30 cellular contexts compared by ENCODE assay signal in the genomic region with DNA sequence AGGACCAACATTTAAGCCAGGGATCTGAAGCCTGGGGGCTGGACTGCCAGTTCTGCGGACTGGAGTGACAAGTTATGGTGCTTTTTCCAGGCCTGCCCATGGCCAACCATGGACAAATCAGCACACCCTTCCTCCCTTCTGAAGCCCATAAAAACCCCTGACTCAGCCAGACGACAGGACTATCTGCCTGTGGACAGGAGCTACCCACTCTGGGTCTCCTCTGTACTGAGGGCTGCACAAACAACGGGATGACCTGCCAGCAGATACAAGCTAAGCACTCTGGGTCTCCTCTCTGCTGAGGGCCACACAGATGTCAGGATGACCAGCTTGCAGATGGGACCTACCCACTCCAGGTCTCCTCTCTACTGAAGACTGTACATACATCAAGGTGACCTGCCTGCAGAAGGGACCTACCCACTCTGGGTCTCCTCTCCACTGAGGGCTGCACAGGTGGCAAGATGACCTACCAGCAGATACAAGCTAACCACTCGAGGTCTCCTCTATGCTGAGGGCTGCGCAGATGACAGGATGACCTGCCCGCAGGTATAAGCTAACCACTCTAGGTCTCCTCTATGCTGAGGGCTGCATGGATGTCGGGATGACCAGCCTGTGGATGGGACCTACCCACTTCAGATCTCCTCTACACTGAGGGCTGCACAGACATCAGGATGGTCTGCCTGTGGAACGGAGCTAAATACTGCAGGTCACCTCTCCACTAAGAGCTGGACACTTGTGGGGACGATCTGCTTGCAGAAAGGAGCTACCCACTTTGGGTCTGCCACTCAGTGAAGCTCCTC.
"Had no signal": no experiment of that assay in that cellular context is flagged by ENCODE, and none has a peak within 500 bp of the region (broad histone marks: within the 10 kb centered on the region; RNA-seq: fewer than 3 reads in every experiment).

No MANE protein-coding gene starts in this region.

- H3K4me1 Mint-ChIP-seq: activated CD4-positive, alpha-beta T cell treated with anti-CD3 and anti-CD28 coated beads, Interleukin-2, amount 10 ng/mL, durations not matched to agents 7 days and 5 days; activated T-helper 17 cell treated with anti-CD3 and anti-CD28 coated beads, Interleukin-2, amount 50 U/mL, for 72 hours; nephron progenitor cell; WTC11 had no signal

- H3K4me1 ChIP-seq: esophagus squamous epithelium, left lung, lower lobe of right lung, testis, transverse colon, uterus had no signal

- ATAC-seq: activated CD8-positive, alpha-beta T cell treated with anti-CD3 and anti-CD28 coated beads for 36 hours; activated T-cell treated with anti-CD3 and anti-CD28 coated beads, Interleukin-2, amount 50 U/mL, for 4 hours; activated T-helper 17 cell treated with anti-CD3 and anti-CD28 coated beads, Interleukin-2, amount 50 U/mL, for 72 hours; left lung; mucosa of descending colon; sciatic nerve; stimulated activated naive CD8-positive, alpha-beta T cell treated with anti-CD3 and anti-CD28 coated beads, Interleukin-15, Interleukin-2, amounts not matched to agents 100 U/mL and 50 U/mL, for 24 hours; WTC11 had no signal

- H3K27me3 ChIP-seq: brain microvascular endothelial cell, esophagus squamous epithelium, left lung, ovary, testis, transverse colon, uterus had no signal

- H3K9me3 Mint-ChIP-seq: activated T-cell treated with anti-CD3 and anti-CD28 coated beads, Interleukin-2, amount 50 U/mL, for 4 hours; activated T-helper 17 cell treated with anti-CD3 and anti-CD28 coated beads, Interleukin-2, amount 50 U/mL, for 72 hours had no signal

- H3K27me3 Mint-ChIP-seq: activated CD4-positive, alpha-beta T cell treated with anti-CD3 and anti-CD28 coated beads, Interleukin-2, amount 10 ng/mL, durations not matched to agents 7 days and 5 days; activated CD8-positive, alpha-beta T cell treated with anti-CD3 and anti-CD28 coated beads for 36 hours; activated T-helper 17 cell treated with anti-CD3 and anti-CD28 coated beads, Interleukin-2, amount 50 U/mL, for 72 hours; progenitor cell of endocrine pancreas had no signal

- H3K36me3 ChIP-seq: ovary, uterus had no signal

- H3K4me3 Mint-ChIP-seq: activated CD4-positive, alpha-beta T cell treated with anti-CD3 and anti-CD28 coated beads, Interleukin-2, amount 10 ng/mL, durations not matched to agents 7 days and 5 days; activated CD8-positive, alpha-beta T cell treated with anti-CD3 and anti-CD28 coated beads for 36 hours; activated T-cell treated with anti-CD3 and anti-CD28 coated beads, Interleukin-2, amount 50 U/mL, for 4 hours; activated T-helper 17 cell treated with anti-CD3 and anti-CD28 coated beads, Interleukin-2, amount 50 U/mL, for 72 hours; nephron progenitor cell; WTC11 had no signal

- H3K27ac Mint-ChIP-seq: activated CD4-positive, alpha-beta T cell treated with anti-CD3 and anti-CD28 coated beads, Interleukin-2, amount 10 ng/mL, durations not matched to agents 7 days and 5 days; activated CD8-positive, alpha-beta T cell treated with anti-CD3 and anti-CD28 coated beads for 36 hours; activated T-helper 17 cell treated with anti-CD3 and anti-CD28 coated beads, Interleukin-2, amount 50 U/mL, for 72 hours; nephron progenitor cell; progenitor cell of endocrine pancreas; WTC11 had no signal

- H3K9me3 ChIP-seq: lower lobe of right lung, testis, transverse colon, uterus had no signal

- H3K4me3 ChIP-seq: esophagus squamous epithelium, left lung, lower lobe of right lung, mucosa of descending colon, ovary, skin epidermis, testis, transverse colon, uterus had no signal

- DNase-seq: activated CD4-positive, alpha-beta T cell treated with anti-CD3 and anti-CD28 coated beads for 1 hour; activated CD4-positive, alpha-beta T cell treated with anti-CD3 and anti-CD28 coated beads, Interleukin-2, amount 10 ng/mL, durations not matched to agents 7 days and 5 days; activated CD8-positive, alpha-beta T cell treated with anti-CD3 and anti-CD28 coated beads for 36 hours; activated gamma-delta T cell treated with Interleukin-2 at 50 U/mL for 16 hours; activated naive CD4-positive, alpha-beta T cell treated with anti-CD3 and anti-CD28 coated beads, Interleukin-2, amount 50 U/mL, for 16 hours; activated T-cell treated with anti-CD3 and anti-CD28 coated beads, Interleukin-2, amount 50 U/mL, for 4 hours; amniotic stem cell; brain microvascular endothelial cell; central memory CD4-positive, alpha-beta T cell; esophagus squamous epithelium; foreskin melanocyte; glutamatergic neuron; left lung; lower lobe of right lung; mesenchymal stem cell; mucosa of descending colon; nephron progenitor cell; ovary; retina; stimulated activated CD4-positive, alpha-beta T cell treated with anti-CD3 and anti-CD28 coated beads, Interleukin-12 subunit alpha, Interleukin-12 subunit beta, amount 100 ng/mL, for 4 hours; stimulated activated CD4-positive, alpha-beta T cell treated with anti-CD3 and anti-CD28 coated beads, Interleukin-4, amount 100 ng/mL, for 1 hour; stimulated activated naive CD8-positive, alpha-beta T cell treated with anti-CD3 and anti-CD28 coated beads, Interleukin-15, Interleukin-2, amounts not matched to agents 100 U/mL and 50 U/mL, for 24 hours; testis; transverse colon; uterus had no signal

- H3K27ac ChIP-seq: brain microvascular endothelial cell, esophagus squamous epithelium, left lung, lower lobe of right lung, ovary, skin epidermis, testis, transverse colon, uterus had no signal
